10 cellular contexts compared by ENCODE assay signal in the genomic region with DNA sequence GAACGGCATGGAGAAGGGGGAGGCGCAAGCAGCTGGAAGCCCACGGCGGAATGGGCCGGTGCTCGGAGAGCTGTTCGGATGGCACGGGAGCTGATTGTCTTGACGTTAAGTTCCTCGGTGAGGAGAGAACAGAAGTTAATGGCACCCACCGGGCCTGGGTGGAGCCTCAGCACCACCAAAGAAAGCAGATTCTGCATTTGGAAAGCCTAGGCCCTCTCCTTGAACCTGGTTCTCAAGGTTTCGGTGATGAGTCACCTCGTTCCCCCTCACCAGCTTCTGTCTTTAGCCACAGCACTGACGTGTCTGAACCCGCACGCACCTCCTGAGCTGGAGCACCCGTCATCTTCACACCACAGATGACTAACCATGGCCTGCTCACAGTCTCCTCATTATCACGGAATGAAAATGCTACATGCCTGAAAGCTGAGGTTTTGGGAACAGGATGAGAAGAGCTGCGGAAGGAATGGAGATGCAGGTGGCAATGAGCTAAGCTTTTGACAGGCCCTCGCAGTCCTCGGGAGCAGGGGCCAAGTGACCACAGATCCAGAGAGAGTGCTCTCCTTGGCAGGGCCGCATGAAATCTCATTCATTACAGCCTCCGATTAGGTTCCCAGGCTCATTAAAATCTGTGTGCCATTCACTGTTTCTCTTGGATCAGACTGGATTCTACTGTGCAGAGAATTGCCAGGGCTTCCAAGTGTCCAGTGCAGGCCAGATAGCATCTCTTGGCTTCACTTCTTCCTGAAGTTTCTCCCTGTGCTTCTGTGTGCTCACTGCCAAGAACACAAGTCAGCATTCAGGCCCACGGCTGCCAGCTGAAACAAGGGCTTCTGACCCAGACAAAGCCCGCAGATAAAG.
A peak's percentile ranks its signal among the peaks of the same experiment; 100 is the strongest.
DNase-seq lines count a peak whose midpoint lies in the region; ATAC-seq and TF ChIP-seq lines count a peak whose summit lies in the region.
"Had no signal": no experiment of that assay in that cellular context is flagged by ENCODE, and none has a peak within 500 bp of the region (broad histone marks: within the 10 kb centered on the region; RNA-seq: fewer than 3 reads in every experiment).

No MANE protein-coding gene starts in this region.

- TF ChIP-seq POLR2A in testis (IDR thresholded peaks at IDR 0.05): no peak

- WGBS in mesenchymal stem cell: 60% methylated on average over 24 of the region's 25 CpGs
- 43 to 65% methylated on average over 25 of the region's 25 CpGs for WGBS in testis, 2 donors

- POLR2A ChIA-PET in activated CD4-positive, alpha-beta T cell treated with anti-CD3 and anti-CD28 coated beads for 36 hours (lab: Charles Lee): no interaction called here

- peaks cover 10% of the 10 kb centered on the region for H3K27me3 Mint-ChIP-seq in activated CD4-positive, alpha-beta T cell treated with anti-CD3 and anti-CD28 coated beads for 36 hours
- H3K27me3 Mint-ChIP-seq in brain: no peaks in the 10 kb centered on the region

- H2AFZ ChIP-seq in mesenchymal stem cell (ENCODE audit: low read depth, low read length): no peak overlapping the region

- no peaks in the 10 kb centered on the region for H3K36me3 Mint-ChIP-seq in activated CD4-positive, alpha-beta T cell treated with anti-CD3 and anti-CD28 coated beads for 36 hours (ENCODE audit: low read depth)
- H3K36me3 Mint-ChIP-seq in brain: no peaks in the 10 kb centered on the region

- DNase-seq in activated CD4-positive, alpha-beta T cell treated with anti-CD3 and anti-CD28 coated beads for 36 hours: peak; percentile 75
- DNase-seq in activated CD4-positive, alpha-beta T cell treated with anti-CD3 and anti-CD28 coated beads, Interleukin-2, amount 50 U/mL, for 1 hour: no peak
- peak; percentile 100 for DNase-seq in LHCN-M2 (ENCODE audit: low read depth)
- peak; percentile 98 for DNase-seq in mesenchymal stem cell
- DNase-seq in testis: peak; percentile 82
- no peak for DNase-seq in COLO829 (ENCODE audit: low spot score)

- no peaks in the 10 kb centered on the region for H3K9me3 ChIP-seq in mesenchymal stem cell (ENCODE audit: control insufficient read depth, low read length)
- H3K9me3 ChIP-seq in testis: no peaks in the 10 kb centered on the region
- H3K9me3 ChIP-seq: A549 had no signal

- H3K36me3 ChIP-seq in mesenchymal stem cell (ENCODE audit: control insufficient read depth in 1 of 2, insufficient read depth in 2 of 2, low read depth in 1 of 2, low read length in 2 of 2) (no peaks in the 10 kb centered on the region), testis (ENCODE audit: low read depth, missing control alignments) (no peaks in the 10 kb centered on the region)

- no peaks in the 10 kb centered on the region for H3K79me1 ChIP-seq in mesenchymal stem cell (replicated peaks; ENCODE audit: low read length, poor library complexity, severe bottlenecking)

- no peak overlapping the region for H2BK120ac ChIP-seq in mesenchymal stem cell (ENCODE audit: low read depth, low read length)

- no peak overlapping the region for H3K14ac ChIP-seq in mesenchymal stem cell (ENCODE audit: low read length in 2 of 2)

- peak overlapping the region; percentile 63 for H3K9ac ChIP-seq in mesenchymal stem cell (ENCODE audit: low read length)

- H3K27ac Mint-ChIP-seq in activated CD4-positive, alpha-beta T cell treated with anti-CD3 and anti-CD28 coated beads for 36 hours: no peak overlapping the region
- H3K27ac Mint-ChIP-seq in brain: peak overlapping the region in 4 of 5 experiments; percentile 60 to 93 (median 72)
- H3K27ac Mint-ChIP-seq: activated naive CD4-positive, alpha-beta T cell treated with anti-CD3 and anti-CD28 coated beads, Interleukin-2, amount 50 U/mL, for 24 hours had no signal

- no peak overlapping the region for H3K23ac ChIP-seq in mesenchymal stem cell (ENCODE audit: low read length in 2 of 2)

- peak overlapping the region in 1 of 2 experiments; percentile 49 for H2BK12ac ChIP-seq in mesenchymal stem cell (ENCODE audit: low read length in 2 of 2)

- no peak overlapping the region for H3K4me2 ChIP-seq in mesenchymal stem cell (ENCODE audit: low read length, poor library complexity, severe bottlenecking)
- H3K4me2 ChIP-seq: A549 had no signal

- intact Hi-C loops in activated CD4-positive, alpha-beta T cell treated with anti-CD3 and anti-CD28 coated beads for 36 hours (cut with DNase I, micrococcal nuclease): no loop called here
- intact Hi-C loops in testis (cut with DNase I; ENCODE audit: low total_unique reads): no loop called here

- peaks cover 18% of the 10 kb centered on the region for H3K4me1 ChIP-seq in mesenchymal stem cell (ENCODE audit: control insufficient read depth, insufficient read depth, low read depth, low read length)
- H3K4me1 ChIP-seq in testis: peaks cover 13% of the 10 kb centered on the region
- H3K4me1 ChIP-seq: A549 had no signal

- peaks cover 21% of the 10 kb centered on the region for H3K4me1 Mint-ChIP-seq in activated CD4-positive, alpha-beta T cell treated with anti-CD3 and anti-CD28 coated beads for 36 hours
- peaks cover 5% of the 10 kb centered on the region for H3K4me1 Mint-ChIP-seq in brain

- TF ChIP-seq CTCF in brain (conservative IDR thresholded peaks at IDR 0.05): no peak
- no peak for TF ChIP-seq CTCF in testis (IDR thresholded peaks at IDR 0.05)

- no peaks in the 10 kb centered on the region for H3K9me3 Mint-ChIP-seq in activated CD4-positive, alpha-beta T cell treated with anti-CD3 and anti-CD28 coated beads for 36 hours (ENCODE audit: low read depth)
- H3K9me3 Mint-ChIP-seq in brain: no peaks in the 10 kb centered on the region
- H3K9me3 Mint-ChIP-seq: activated naive CD4-positive, alpha-beta T cell treated with anti-CD3 and anti-CD28 coated beads, Interleukin-2, amount 50 U/mL, for 24 hours had no signal

- CTCF ChIA-PET in activated CD4-positive, alpha-beta T cell treated with anti-CD3 and anti-CD28 coated beads for 36 hours (lab: Charles Lee): interaction anchor here (0.5 to 0.8 kb wide), 3 partner anchors 25 to 80 kb away, joined by 3 to 4 read pairs (median 3); no protein-coding TSS in a partner anchor

- H3K4me3 ChIP-seq in mesenchymal stem cell (ENCODE audit: insufficient read depth in 1 of 2, low read depth in 1 of 2, low read length in 2 of 2) (no peak overlapping the region), testis (no peak overlapping the region)
- H3K4me3 ChIP-seq: A549 had no signal

- H2BK5ac ChIP-seq in mesenchymal stem cell (ENCODE audit: low read depth, low read length, poor library complexity, severe bottlenecking): peak overlapping the region; percentile 99

- peak overlapping the region; percentile 51 for H4K8ac ChIP-seq in mesenchymal stem cell (ENCODE audit: low read length)

- peak; percentile 87 for ATAC-seq in activated CD4-positive, alpha-beta T cell treated with anti-CD3 and anti-CD28 coated beads for 36 hours
- no peak for ATAC-seq in GM21423 (IDR thresholded peaks at IDR 0.05; ENCODE audit: unreplicated experiment)
- ATAC-seq: A549 had no signal

- H3K27ac ChIP-seq in mesenchymal stem cell (ENCODE audit: low read length, poor library complexity, severe bottlenecking): peak overlapping the region; percentile 99
- peak overlapping the region in 1 of 2 donors; percentile 45 for H3K27ac ChIP-seq in testis
- H3K27ac ChIP-seq: A549 had no signal

- H4K91ac ChIP-seq in mesenchymal stem cell (ENCODE audit: low read length): no peak overlapping the region

- peak overlapping the region in 1 of 2 experiments; percentile 55 for H3K4ac ChIP-seq in mesenchymal stem cell (ENCODE audit: low read depth in 1 of 2, low read length in 2 of 2)

- no peak overlapping the region for H2BK15ac ChIP-seq in mesenchymal stem cell (ENCODE audit: low read depth, poor library complexity, severe bottlenecking)

- no peak overlapping the region for H3K18ac ChIP-seq in mesenchymal stem cell (ENCODE audit: low read depth in 1 of 2, low read length in 2 of 2)

- peaks cover 0 to 54% of the 10 kb centered on the region in 2 experiments for H3K27me3 ChIP-seq in mesenchymal stem cell (ENCODE audit: control insufficient read depth in 1 of 2, insufficient read depth in 1 of 2, low read length in 2 of 2)
- H3K27me3 ChIP-seq in testis: no peaks in the 10 kb centered on the region

- peak overlapping the region; percentile 97 for H2AK5ac ChIP-seq in mesenchymal stem cell (ENCODE audit: low read length, severe bottlenecking)

- H3K4me3 Mint-ChIP-seq in activated CD4-positive, alpha-beta T cell treated with anti-CD3 and anti-CD28 coated beads for 36 hours: no peak overlapping the region
- no peak overlapping the region for H3K4me3 Mint-ChIP-seq in brain
- H3K4me3 Mint-ChIP-seq: activated naive CD4-positive, alpha-beta T cell treated with anti-CD3 and anti-CD28 coated beads, Interleukin-2, amount 50 U/mL, for 24 hours had no signal

Comparison
In these comparisons a context has a peak if more than half of its experiments do, and no peak if none do; other contexts are left out.
1. DNase-seq: peak in activated CD4-positive, alpha-beta T cell treated with anti-CD3 and anti-CD28 coated beads for 36 hours (single experiment), LHCN-M2 (single experiment), mesenchymal stem cell (single experiment) and testis (single experiment); none in activated CD4-positive, alpha-beta T cell treated with anti-CD3 and anti-CD28 coated beads, Interleukin-2, amount 50 U/mL, for 1 hour (single experiment) and COLO829 (single experiment).